7 cellular contexts compared by ENCODE assay signal in the genomic region with DNA sequence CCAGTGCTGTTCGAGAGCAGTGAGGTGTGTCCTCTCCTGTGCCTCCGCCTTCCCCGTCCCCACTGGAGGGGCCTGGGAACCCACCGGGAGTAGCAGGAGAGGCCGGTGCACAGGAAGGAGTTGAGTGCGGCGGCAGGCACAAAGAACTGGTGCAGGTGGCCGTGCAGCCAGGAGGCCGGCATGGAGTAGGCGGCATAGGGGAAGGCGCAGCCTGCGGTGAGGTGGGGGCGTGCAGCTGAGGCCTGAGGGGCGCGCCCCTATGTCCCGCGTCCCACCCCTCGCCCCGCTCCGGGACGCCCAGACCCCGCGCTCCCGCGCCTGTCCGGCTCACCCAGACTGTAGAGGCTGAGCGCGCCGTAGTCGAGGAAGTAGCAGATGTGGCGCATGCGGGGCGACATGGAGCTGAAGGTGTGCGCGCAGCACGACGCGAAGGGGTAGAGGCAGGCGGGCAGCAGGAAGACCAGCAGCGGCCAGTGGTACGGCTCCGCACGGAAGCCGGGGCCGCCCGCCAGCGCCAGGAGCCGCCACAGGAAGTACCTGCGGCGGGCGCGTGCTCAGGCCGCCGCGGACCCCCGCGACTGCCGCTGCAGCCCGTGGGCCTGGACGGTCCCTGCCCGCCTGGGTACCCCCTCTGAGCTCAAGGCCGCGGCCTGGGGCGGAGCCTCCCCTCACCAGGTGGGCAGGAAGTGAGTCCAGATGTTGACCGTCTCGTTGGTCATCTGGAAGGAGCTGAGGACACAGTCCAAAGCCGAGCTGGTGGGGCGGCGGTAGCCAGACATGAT. TPM values are rescaled to one million over a fixed set of nuclear protein-coding genes. Genes with fewer than 3 reads are reported as not detected.
DNase-seq lines count a peak whose midpoint lies in the region; ATAC-seq and TF ChIP-seq lines count a peak whose summit lies in the region.

No MANE protein-coding gene starts in this region.

- no peaks in the 10 kb centered on the region for H3K27me3 ChIP-seq in vagina

- peaks cover 0 to 18% of the 10 kb centered on the region in 2 donors for H3K36me3 ChIP-seq in vagina

- peak overlapping the region; percentile 73 for H3K27ac Mint-ChIP-seq in activated naive CD8-positive, alpha-beta T cell treated with anti-CD3 and anti-CD28 coated beads for 36 hours

- peaks cover 16% of the 10 kb centered on the region for H3K4me1 Mint-ChIP-seq in activated naive CD8-positive, alpha-beta T cell treated with anti-CD3 and anti-CD28 coated beads for 36 hours

- H3K4me1 ChIP-seq in vagina: peaks cover 32% of the 10 kb centered on the region

- H3K4me3 ChIP-seq in GM12864 (ENCODE audit: low read depth, low read length) (peak overlapping the region; percentile 46), vagina (peak overlapping the region; percentile 26 to 29)

- no peak for DNase-seq in GM12864 (ENCODE audit: low read depth)
- peak; percentile 67 for DNase-seq in NCI-H345 treated with DMSO at 0.1 percent for 48 hours (lab: John Stamatoyannopoulos, UW; ENCODE audit: unreplicated experiment)
- DNase-seq in activated naive CD8-positive, alpha-beta T cell treated with anti-CD3 and anti-CD28 coated beads for 36 hours: peak; percentile 51
- DNase-seq in left kidney (ENCODE audit: low read depth, low spot score): peak; percentile 78
- DNase-seq in vagina (ENCODE audit: extremely low spot score in 2 of 2): no peak
- no peak for DNase-seq in OCI-M2 (lab: John Stamatoyannopoulos, UW; ENCODE audit: unreplicated experiment)

- H3K4me3 Mint-ChIP-seq in activated naive CD8-positive, alpha-beta T cell treated with anti-CD3 and anti-CD28 coated beads for 36 hours: peak overlapping the region; percentile 71

- no peaks in the 10 kb centered on the region for H3K9me3 ChIP-seq in vagina

- no peak for TF ChIP-seq POLR2A in vagina (IDR thresholded peaks at IDR 0.05)

- no peak for TF ChIP-seq CTCF in GM12864 (IDR thresholded peaks at IDR 0.05; ENCODE audit: low read depth, low read length, missing control alignments)
- no peak for TF ChIP-seq CTCF in vagina (IDR thresholded peaks at IDR 0.05)

- no peak overlapping the region for H3K27ac ChIP-seq in vagina

- no peak for ATAC-seq in GM21526 (IDR thresholded peaks at IDR 0.05; ENCODE audit: low FRiP score, unreplicated experiment)

- peaks cover 10% of the 10 kb centered on the region for H3K36me3 Mint-ChIP-seq in activated naive CD8-positive, alpha-beta T cell treated with anti-CD3 and anti-CD28 coated beads for 36 hours

- intact Hi-C loops in vagina (cut with DNase I): no loop called here

- no peaks in the 10 kb centered on the region for H3K9me3 Mint-ChIP-seq in activated naive CD8-positive, alpha-beta T cell treated with anti-CD3 and anti-CD28 coated beads for 36 hours

- H3K27me3 Mint-ChIP-seq in activated naive CD8-positive, alpha-beta T cell treated with anti-CD3 and anti-CD28 coated beads for 36 hours: no peaks in the 10 kb centered on the region

RNA-seq across cellular contexts. Expression of a gene that starts 2.2 kb away (rescaled TPM):
- 1 to 10 TPM; 4.4 to 4.9 TPM for total RNA-seq in activated naive CD8-positive, alpha-beta T cell treated with anti-CD3 and anti-CD28 coated beads for 36 hours
- 2.0 TPM for total RNA-seq in vagina

RNA-seq across cellular contexts. Expression of a gene that starts 3.7 kb away (rescaled TPM):
- total RNA-seq in activated naive CD8-positive, alpha-beta T cell treated with anti-CD3 and anti-CD28 coated beads for 36 hours: 1 to 10 TPM; 1.6 to 2.2 TPM
- not detected for total RNA-seq in vagina

RNA-seq across cellular contexts. Expression of a gene that starts 32.8 kb away (rescaled TPM):
- total RNA-seq in activated naive CD8-positive, alpha-beta T cell treated with anti-CD3 and anti-CD28 coated beads for 36 hours: 10 to 100 TPM; 83.4 to 87.3 TPM
- total RNA-seq in vagina: 44.7 TPM

RNA-seq across cellular contexts. Expression of a gene that starts 37.0 kb away (rescaled TPM):
- 10 to 100 TPM; 90.7 to 92.0 TPM for total RNA-seq in activated naive CD8-positive, alpha-beta T cell treated with anti-CD3 and anti-CD28 coated beads for 36 hours
- 57.7 TPM for total RNA-seq in vagina

RNA-seq across cellular contexts. Expression of a gene that starts 38.5 kb away (rescaled TPM):
- 1 to 10 TPM; 7.3 to 7.8 TPM for total RNA-seq in activated naive CD8-positive, alpha-beta T cell treated with anti-CD3 and anti-CD28 coated beads for 36 hours
- 27.3 TPM for total RNA-seq in vagina

Comparison
In these comparisons a context has a peak if more than half of its experiments do, and no peak if none do; other contexts are left out.
1. DNase-seq: peak in NCI-H345 treated with DMSO at 0.1 percent for 48 hours (single experiment), activated naive CD8-positive, alpha-beta T cell treated with anti-CD3 and anti-CD28 coated beads for 36 hours (single experiment) and left kidney (single experiment); none in GM12864 (single experiment), vagina (0 of 2) and OCI-M2 (single experiment).